7 cellular contexts compared by ENCODE assay signal in genomic region chr11:9332655-9333054, GRCh38.
"Had no signal": no experiment of that assay in that cellular context is flagged by ENCODE, and none has a peak within 500 bp of the region (broad histone marks: within the 10 kb centered on the region; RNA-seq: fewer than 3 reads in every experiment).

No MANE protein-coding gene starts in this region.

- ATAC-seq: HCT116, K562 had no signal

- H3K4me1 ChIP-seq: HAP-1 had no signal

- H3K9me3 ChIP-seq: HAP-1 had no signal

- H3K36me3 ChIP-seq: HAP-1 had no signal

- H3K4me3 ChIP-seq: GM23248, HAP-1, K562 had no signal

- H2AFZ ChIP-seq: GM23248 had no signal

- DNase-seq: GM23248, GOT3, H7 had no signal

- FAIRE-seq: HTR-8/SVneo, K562 had no signal

- H3K27ac ChIP-seq: GM23248 had no signal

- H3K9ac ChIP-seq: GM23248 had no signal
